In genomic region chr3:156630773-156631093, GRCh38 we compare ENCODE assay signal across 21 cellular contexts. TPM values are rescaled to one million over a fixed set of nuclear protein-coding genes. Genes with fewer than 3 reads are reported as not detected.
A peak's percentile ranks its signal among the peaks of the same experiment; 100 is the strongest.
DNase-seq lines count a peak whose midpoint lies in the region; ATAC-seq and TF ChIP-seq lines count a peak whose summit lies in the region.
"Had no signal": no experiment of that assay in that cellular context is flagged by ENCODE, and none has a peak within 500 bp of the region (broad histone marks: within the 10 kb centered on the region; RNA-seq: fewer than 3 reads in every experiment).

No MANE protein-coding gene starts in this region.

- H3K23ac ChIP-seq in mesendoderm (ENCODE audit: low read length): no peak overlapping the region

- no peak overlapping the region for H3K9ac ChIP-seq in SK-N-SH
- no peak overlapping the region for H3K9ac ChIP-seq in mesendoderm (ENCODE audit: low read length)

- no peak overlapping the region for H3K56ac ChIP-seq in mesendoderm (ENCODE audit: low read length)

- DNase-seq in NCI-H2029 treated with DMSO at 0.1 percent for 48 hours (lab: John Stamatoyannopoulos, UW) (peak; percentile 58), NCI-H2029 (lab: John Stamatoyannopoulos, UW) (no peak), SK-N-SH (no peak), mesendoderm (no peak), thyroid gland (peak in 1 of 2 donors; percentile 23), coronary artery (ENCODE audit: low spot score) (no peak), spleen (no peak)
- DNase-seq: 8988T; activated CD4-positive, alpha-beta T cell treated with anti-CD3 and anti-CD28 coated beads, Interleukin-2, amount 50 U/mL, for 1 hour; activated naive CD4-positive, alpha-beta T cell treated with anti-CD3 and anti-CD28 coated beads, Interleukin-2, amount 50 U/mL, for 16 hours; amygdala; CD4-positive, alpha-beta T cell; colonic mucosa; effector memory CD8-positive, alpha-beta T cell; NCI-H526; trophoblast cell; WERI-Rb-1 had no signal

- TF ChIP-seq POLR2A in thyroid gland (IDR thresholded peaks at IDR 0.05) (no peak), spleen (IDR thresholded peaks at IDR 0.05) (no peak)

- no peaks in the 10 kb centered on the region for H3K9me3 ChIP-seq in SK-N-SH
- no peaks in the 10 kb centered on the region for H3K9me3 ChIP-seq in thyroid gland
- H3K9me3 ChIP-seq in spleen: no peaks in the 10 kb centered on the region
- H3K9me3 ChIP-seq: colonic mucosa, esophagus muscularis mucosa, gastroesophageal sphincter, prostate gland had no signal

- no peaks in the 10 kb centered on the region for H3K9me2 ChIP-seq in SK-N-SH

- ATAC-seq in GM18498 (IDR thresholded peaks at IDR 0.05; ENCODE audit: unreplicated experiment): no peak
- ATAC-seq: effector memory CD8-positive, alpha-beta T cell; gastroesophageal sphincter had no signal

- POLR2A ChIA-PET in SK-N-SH (lab: Yijun Ruan, JAX): no interaction called here

- H3K27me3 ChIP-seq in SK-N-SH (ENCODE audit: insufficient read depth) (no peaks in the 10 kb centered on the region), mesendoderm (ENCODE audit: insufficient read depth, low read length, poor library complexity) (no peaks in the 10 kb centered on the region), thyroid gland (no peaks in the 10 kb centered on the region), spleen (replicated peaks in 1 of 7) (no peaks in the 10 kb centered on the region)
- H3K27me3 ChIP-seq: colonic mucosa, esophagus muscularis mucosa, gastroesophageal sphincter had no signal

- TF ChIP-seq CTCF in SK-N-SH (IDR thresholded peaks at IDR 0.05): no peak
- no peak for TF ChIP-seq CTCF in thyroid gland (IDR thresholded peaks at IDR 0.05)
- no peak for TF ChIP-seq CTCF in coronary artery (IDR thresholded peaks at IDR 0.05)
- TF ChIP-seq CTCF in spleen (IDR thresholded peaks at IDR 0.05 in 8 of 11, conservative IDR thresholded peaks at IDR 0.05 in 3 of 11): no peak

- no peak overlapping the region for H4K8ac ChIP-seq in mesendoderm (ENCODE audit: low read depth, low read length)

- H4K5ac ChIP-seq in mesendoderm (ENCODE audit: low read length): no peak overlapping the region

- H2BK15ac ChIP-seq in mesendoderm (replicated peaks; ENCODE audit: low read depth): no peak overlapping the region

- no peak overlapping the region for H3K4ac ChIP-seq in mesendoderm (ENCODE audit: low read depth, low read length)

- H3K79me1 ChIP-seq in mesendoderm (ENCODE audit: low read length): no peaks in the 10 kb centered on the region

- CTCF ChIA-PET in SK-N-SH (lab: Yijun Ruan, JAX): interaction anchor here (0.9 to 1.5 kb wide), 3 partner anchors 14 to 450 kb away, joined by 3 read pairs; partner anchors contain the start of gene TIPARP

- no peak overlapping the region for H3K18ac ChIP-seq in mesendoderm (ENCODE audit: low read length)

- H3K79me2 ChIP-seq in SK-N-SH (ENCODE audit: insufficient read depth) (no peaks in the 10 kb centered on the region), mesendoderm (ENCODE audit: control insufficient read depth, insufficient read depth, low read length) (no peaks in the 10 kb centered on the region)

- WGBS in SK-N-SH (ENCODE audit: low lambda C conversion rate): 73% methylated on average over 3 of the region's 3 CpGs
- WGBS in mesendoderm (ENCODE audit: extremely low coverage, insufficient coverage, low lambda C conversion rate): no CpG with 5 or more reads among the region's 3 CpGs
- 49 to 53% methylated on average over 3 of the region's 3 CpGs for WGBS in thyroid gland, 2 donors
- 86 to 98% (median 89%) methylated on average over 3 of the region's 3 CpGs for WGBS in spleen, 5 donors

- intact Hi-C loops in thyroid gland (cut with DNase I) (no loop called here), spleen (cut with DNase I; ENCODE audit: low total_unique reads) (no loop called here)

- no peak overlapping the region for H3K4me3 ChIP-seq in SK-N-SH (ENCODE audit: low read depth in 2 of 2, low read length in 1 of 2)
- H3K4me3 ChIP-seq in mesendoderm (ENCODE audit: low read length): no peak overlapping the region
- no peak overlapping the region for H3K4me3 ChIP-seq in thyroid gland (replicated peaks in 1 of 3)
- no peak overlapping the region for H3K4me3 ChIP-seq in coronary artery
- no peak overlapping the region for H3K4me3 ChIP-seq in spleen
- H3K4me3 ChIP-seq: colonic mucosa, esophagus muscularis mucosa, gastroesophageal sphincter, prostate gland had no signal

- H3K4me1 ChIP-seq in SK-N-SH (ENCODE audit: control insufficient read depth in 1 of 2, insufficient read depth in 2 of 2, low read depth in 1 of 2, low read length in 1 of 2): peaks cover 0 to 18% of the 10 kb centered on the region in 2 experiments; a peak in 1 of 4 replicates
- peaks cover 19% of the 10 kb centered on the region for H3K4me1 ChIP-seq in mesendoderm (ENCODE audit: control insufficient read depth, low read depth, low read length)
- peaks cover 26 to 73% of the 10 kb centered on the region in 2 donors for H3K4me1 ChIP-seq in thyroid gland
- H3K4me1 ChIP-seq in spleen: no peaks in the 10 kb centered on the region
- H3K4me1 ChIP-seq: colonic mucosa had no signal

- no peaks in the 10 kb centered on the region for H3F3A ChIP-seq in SK-N-SH (replicated peaks; ENCODE audit: insufficient read depth)

- H4K20me1 ChIP-seq in SK-N-SH (ENCODE audit: insufficient read depth): no peaks in the 10 kb centered on the region

- TF ChIP-seq RAD21 in SK-N-SH (IDR thresholded peaks at IDR 0.05; ENCODE audit: low read length): no peak

- H3K4me2 ChIP-seq in SK-N-SH (peak overlapping the region; percentile 40; the same call in 1 of the 2 replicates), mesendoderm (ENCODE audit: low read length) (no peak overlapping the region)

- no peak for TF ChIP-seq EP300 in SK-N-SH (IDR thresholded peaks at IDR 0.05; ENCODE audit: borderline replicate concordance in 1 of 2, low read depth in 1 of 2, low read length in 1 of 2)

- H3K36me3 ChIP-seq in SK-N-SH (replicated peaks in 1 of 2; ENCODE audit: control insufficient read depth in 1 of 2, insufficient read depth in 2 of 2, low read length in 1 of 2) (no peaks in the 10 kb centered on the region), mesendoderm (ENCODE audit: control insufficient read depth, insufficient read depth, low read length) (no peaks in the 10 kb centered on the region), thyroid gland (no peaks in the 10 kb centered on the region), spleen (no peaks in the 10 kb centered on the region)
- H3K36me3 ChIP-seq: colonic mucosa, esophagus muscularis mucosa, gastroesophageal sphincter, prostate gland, WERI-Rb-1 had no signal

- no peak overlapping the region for H2AFZ ChIP-seq in SK-N-SH (ENCODE audit: low read depth)

- H2BK120ac ChIP-seq in mesendoderm (ENCODE audit: low read depth, low read length): peak overlapping the region; percentile 35

- H2AK5ac ChIP-seq in mesendoderm (ENCODE audit: low read length): no peak overlapping the region

- H3K27ac ChIP-seq in SK-N-SH (ENCODE audit: low read depth in 2 of 2, low read length in 1 of 2): no peak overlapping the region
- H3K27ac ChIP-seq in mesendoderm (ENCODE audit: low read depth, low read length): no peak overlapping the region
- H3K27ac ChIP-seq in thyroid gland: peak overlapping the region; percentile 57 to 77 (median 58)
- no peak overlapping the region for H3K27ac ChIP-seq in coronary artery
- no peak overlapping the region for H3K27ac ChIP-seq in spleen
- H3K27ac ChIP-seq: colonic mucosa, esophagus muscularis mucosa, gastroesophageal sphincter, WERI-Rb-1 had no signal

- H2BK5ac ChIP-seq in mesendoderm (ENCODE audit: low read length): no peak overlapping the region

TF ChIP-seq in SK-N-SH, 30 proteins besides CTCF, POLR2A, EP300 and RAD21 (continues in another document):
- no peak for TF ChIP-seq NRF1 (IDR thresholded peaks at IDR 0.05; ENCODE audit: low read depth, low read length)
- no peak for TF ChIP-seq YY1 (IDR thresholded peaks at IDR 0.05; ENCODE audit: low read depth)
- TF ChIP-seq RCOR1 (IDR thresholded peaks at IDR 0.05; ENCODE audit: low read length): no peak
- TF ChIP-seq JUND (IDR thresholded peaks at IDR 0.05): no peak
- TF ChIP-seq, protein P1, sequence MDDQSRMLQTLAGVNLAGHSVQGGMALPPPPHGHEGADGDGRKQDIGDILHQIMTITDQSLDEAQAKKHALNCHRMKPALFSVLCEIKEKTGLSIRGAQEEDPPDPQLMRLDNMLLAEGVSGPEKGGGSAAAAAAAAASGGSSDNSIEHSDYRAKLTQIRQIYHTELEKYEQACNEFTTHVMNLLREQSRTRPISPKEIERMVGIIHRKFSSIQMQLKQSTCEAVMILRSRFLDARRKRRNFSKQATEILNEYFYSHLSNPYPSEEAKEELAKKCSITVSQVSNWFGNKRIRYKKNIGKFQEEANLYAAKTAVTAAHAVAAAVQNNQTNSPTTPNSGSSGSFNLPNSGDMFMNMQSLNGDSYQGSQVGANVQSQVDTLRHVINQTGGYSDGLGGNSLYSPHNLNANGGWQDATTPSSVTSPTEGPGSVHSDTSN (IDR thresholded peaks at IDR 0.05): no peak
- TF ChIP-seq NFIC (IDR thresholded peaks at IDR 0.05; ENCODE audit: borderline replicate concordance): no peak
- no peak for TF ChIP-seq RXRA (IDR thresholded peaks at IDR 0.05; ENCODE audit: borderline replicate concordance, low read depth)

RNA-seq across cellular contexts. Expression of gene TIPARP, which starts 43.7 kb away (rescaled TPM):
- polyA plus RNA-seq in SK-N-SH (2012; rRNA removed) (6.2 TPM in 2 replicates), spleen (1 to 10 TPM; 4.5 to 8.2 (median 7.3) TPM)
- 6.5 and 10.8 TPM in 2 replicates for polyA plus RNA-seq in SK-N-SH (2012; cell fraction: cytosol; rRNA removed)
- polyA plus RNA-seq in SK-N-SH (2012; cell fraction: nucleus; rRNA removed): 3.7 and 11.4 TPM in 2 replicates
- polyA plus RNA-seq in mesendoderm (2013, experiment 1 of 2): 3.8 TPM
- polyA plus RNA-seq in mesendoderm (2013, experiment 2 of 2): 4.3 TPM
- total RNA-seq in thyroid gland (10 to 100 TPM; 23.3 to 65.0 (median 31.2) TPM), spleen (10 to 100 TPM; 18.9 to 39.8 (median 29.7) TPM)

Comparison
In these comparisons a context has a peak if more than half of its experiments do, and no peak if none do; other contexts are left out.
1. H3K27ac ChIP-seq: peak in thyroid gland (3 of 3); none in SK-N-SH (0 of 2), mesendoderm (single experiment), coronary artery (0 of 2) and spleen (0 of 8).